ENCODE assay signal across 1 cellular context in the genomic region with DNA sequence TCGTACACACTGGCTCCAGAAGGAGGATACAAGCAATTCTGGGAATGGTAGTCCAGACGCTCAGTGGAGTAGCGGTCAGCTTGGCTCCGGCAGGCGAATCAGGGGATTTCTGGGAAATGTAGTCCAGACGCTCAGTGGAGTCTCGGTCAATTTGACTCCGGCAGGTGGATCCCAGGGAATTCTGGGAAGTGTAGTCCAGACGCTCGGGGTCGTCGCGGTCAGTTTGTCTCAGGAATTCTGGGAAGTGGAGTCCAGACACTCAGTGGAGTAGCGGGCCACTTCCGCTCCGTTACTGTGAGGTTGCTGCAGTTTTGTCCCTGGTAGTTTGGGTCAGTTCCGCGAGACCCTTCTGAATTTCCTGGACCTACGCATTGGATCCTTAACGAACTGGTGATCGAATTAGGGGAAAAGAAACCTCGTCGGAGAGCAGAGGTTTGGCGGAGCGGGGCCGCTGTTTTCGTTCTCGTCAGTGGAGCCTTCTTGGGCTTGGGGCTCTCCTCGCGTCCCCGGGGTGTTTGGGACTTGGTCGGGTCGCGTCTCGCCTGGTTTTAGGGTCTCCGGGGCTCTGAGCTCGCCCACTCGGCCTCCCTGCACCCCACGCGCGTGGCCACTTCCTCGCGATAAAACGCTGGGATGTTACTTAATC.
TF ChIP-seq lines count a peak whose summit lies in the region.

Gene ZNF225, plus strand, starts transcription at position 262 of the 646 bp plus-strand sequence. CDS start 2,429 bp downstream, outside the sequence.

TF ChIP-seq in HepG2, 621 proteins besides CTCF, POLR2A, EP300 and RAD21 (continued from another document and continues in another):
- TF ChIP-seq, protein P1, sequence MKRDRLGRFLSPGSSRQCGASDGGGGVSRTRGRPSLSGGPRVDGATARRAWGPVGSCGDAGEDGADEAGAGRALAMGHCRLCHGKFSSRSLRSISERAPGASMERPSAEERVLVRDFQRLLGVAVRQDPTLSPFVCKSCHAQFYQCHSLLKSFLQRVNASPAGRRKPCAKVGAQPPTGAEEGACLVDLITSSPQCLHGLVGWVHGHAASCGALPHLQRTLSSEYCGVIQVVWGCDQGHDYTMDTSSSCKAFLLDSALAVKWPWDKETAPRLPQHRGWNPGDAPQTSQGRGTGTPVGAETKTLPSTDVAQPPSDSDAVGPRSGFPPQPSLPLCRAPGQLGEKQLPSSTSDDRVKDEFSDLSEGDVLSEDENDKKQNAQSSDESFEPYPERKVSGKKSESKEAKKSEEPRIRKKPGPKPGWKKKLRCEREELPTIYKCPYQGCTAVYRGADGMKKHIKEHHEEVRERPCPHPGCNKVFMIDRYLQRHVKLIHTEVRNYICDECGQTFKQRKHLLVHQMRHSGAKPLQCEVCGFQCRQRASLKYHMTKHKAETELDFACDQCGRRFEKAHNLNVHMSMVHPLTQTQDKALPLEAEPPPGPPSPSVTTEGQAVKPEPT (CRISPR knock-in tag; IDR thresholded peaks at IDR 0.05; ENCODE audit: low read depth) = no peak
- TF ChIP-seq AKAP8 (CRISPR knock-in tag; IDR thresholded peaks at IDR 0.05) (no peak), SALL1 (CRISPR knock-in tag; IDR thresholded peaks at IDR 0.05) (peak; percentile 54; the same call in 1 of the 2 replicates), ZNF749 (CRISPR knock-in tag; IDR thresholded peaks at IDR 0.05; ENCODE audit: borderline replicate concordance) (no peak), ZBTB2 (CRISPR knock-in tag; IDR thresholded peaks at IDR 0.05; ENCODE audit: low read depth) (no peak), NBN (conservative IDR thresholded peaks at IDR 0.05) (no peak), TAF15 (IDR thresholded peaks at IDR 0.05; ENCODE audit: low read depth, low read length, poor library complexity, severe bottlenecking) (no peak), ZNF777 (CRISPR knock-in tag; IDR thresholded peaks at IDR 0.05) (no peak), BATF2 (CRISPR knock-in tag; IDR thresholded peaks at IDR 0.05) (no peak), ZNF562 (CRISPR knock-in tag; IDR thresholded peaks at IDR 0.05; ENCODE audit: borderline replicate concordance) (no peak), MXD4 (CRISPR knock-in tag; IDR thresholded peaks at IDR 0.05) (no peak; the same call in 1 of the 2 replicates), ZNF44 (CRISPR knock-in tag; IDR thresholded peaks at IDR 0.05) (0 out of 2 replicates have a peak, but pooled peaks have one; percentile 48), ATRX (CRISPR knock-in tag; IDR thresholded peaks at IDR 0.05; ENCODE audit: borderline replicate concordance) (no peak), ZNF747 (CRISPR knock-in tag; IDR thresholded peaks at IDR 0.05; ENCODE audit: borderline replicate concordance) (peak; percentile 52; the same call in 1 of the 2 replicates), ZNF3 (CRISPR knock-in tag; IDR thresholded peaks at IDR 0.05) (no peak), TBX3 (IDR thresholded peaks at IDR 0.05; ENCODE audit: borderline replicate concordance) (no peak), ZNF230 (CRISPR knock-in tag; IDR thresholded peaks at IDR 0.05) (no peak), HNRNPLL (IDR thresholded peaks at IDR 0.05; ENCODE audit: low read depth, low read length, poor library complexity, severe bottlenecking) (peak; percentile 32)
- TF ChIP-seq, protein P2, sequence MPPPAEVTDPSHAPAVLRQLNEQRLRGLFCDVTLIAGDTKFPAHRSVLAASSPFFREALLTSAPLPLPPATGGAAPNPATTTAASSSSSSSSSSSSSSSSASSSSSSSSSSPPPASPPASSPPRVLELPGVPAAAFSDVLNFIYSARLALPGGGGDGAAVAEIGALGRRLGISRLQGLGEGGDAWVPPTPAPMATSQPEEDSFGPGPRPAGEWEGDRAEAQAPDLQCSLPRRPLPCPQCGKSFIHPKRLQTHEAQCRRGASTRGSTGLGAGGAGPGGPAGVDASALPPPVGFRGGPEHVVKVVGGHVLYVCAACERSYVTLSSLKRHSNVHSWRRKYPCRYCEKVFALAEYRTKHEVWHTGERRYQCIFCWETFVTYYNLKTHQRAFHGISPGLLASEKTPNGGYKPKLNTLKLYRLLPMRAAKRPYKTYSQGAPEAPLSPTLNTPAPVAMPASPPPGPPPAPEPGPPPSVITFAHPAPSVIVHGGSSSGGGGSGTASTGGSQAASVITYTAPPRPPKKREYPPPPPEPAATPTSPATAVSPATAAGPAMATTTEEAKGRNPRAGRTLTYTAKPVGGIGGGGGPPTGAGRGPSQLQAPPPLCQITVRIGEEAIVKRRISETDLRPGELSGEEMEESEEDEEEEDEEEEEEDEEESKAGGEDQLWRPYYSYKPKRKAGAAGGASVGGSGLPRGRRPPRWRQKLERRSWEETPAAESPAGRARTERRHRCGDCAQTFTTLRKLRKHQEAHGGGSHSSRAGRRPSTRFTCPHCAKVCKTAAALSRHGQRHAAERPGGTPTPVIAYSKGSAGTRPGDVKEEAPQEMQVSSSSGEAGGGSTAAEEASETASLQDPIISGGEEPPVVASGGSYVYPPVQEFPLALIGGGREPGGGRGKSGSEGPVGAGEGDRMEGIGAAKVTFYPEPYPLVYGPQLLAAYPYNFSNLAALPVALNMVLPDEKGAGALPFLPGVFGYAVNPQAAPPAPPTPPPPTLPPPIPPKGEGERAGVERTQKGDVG (CRISPR knock-in tag; IDR thresholded peaks at IDR 0.05; ENCODE audit: borderline replicate concordance) = no peak
- TF ChIP-seq, protein P3, sequence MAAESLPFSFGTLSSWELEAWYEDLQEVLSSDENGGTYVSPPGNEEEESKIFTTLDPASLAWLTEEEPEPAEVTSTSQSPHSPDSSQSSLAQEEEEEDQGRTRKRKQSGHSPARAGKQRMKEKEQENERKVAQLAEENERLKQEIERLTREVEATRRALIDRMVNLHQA (CRISPR knock-in tag; IDR thresholded peaks at IDR 0.05) = no peak
- TF ChIP-seq, protein P4, sequence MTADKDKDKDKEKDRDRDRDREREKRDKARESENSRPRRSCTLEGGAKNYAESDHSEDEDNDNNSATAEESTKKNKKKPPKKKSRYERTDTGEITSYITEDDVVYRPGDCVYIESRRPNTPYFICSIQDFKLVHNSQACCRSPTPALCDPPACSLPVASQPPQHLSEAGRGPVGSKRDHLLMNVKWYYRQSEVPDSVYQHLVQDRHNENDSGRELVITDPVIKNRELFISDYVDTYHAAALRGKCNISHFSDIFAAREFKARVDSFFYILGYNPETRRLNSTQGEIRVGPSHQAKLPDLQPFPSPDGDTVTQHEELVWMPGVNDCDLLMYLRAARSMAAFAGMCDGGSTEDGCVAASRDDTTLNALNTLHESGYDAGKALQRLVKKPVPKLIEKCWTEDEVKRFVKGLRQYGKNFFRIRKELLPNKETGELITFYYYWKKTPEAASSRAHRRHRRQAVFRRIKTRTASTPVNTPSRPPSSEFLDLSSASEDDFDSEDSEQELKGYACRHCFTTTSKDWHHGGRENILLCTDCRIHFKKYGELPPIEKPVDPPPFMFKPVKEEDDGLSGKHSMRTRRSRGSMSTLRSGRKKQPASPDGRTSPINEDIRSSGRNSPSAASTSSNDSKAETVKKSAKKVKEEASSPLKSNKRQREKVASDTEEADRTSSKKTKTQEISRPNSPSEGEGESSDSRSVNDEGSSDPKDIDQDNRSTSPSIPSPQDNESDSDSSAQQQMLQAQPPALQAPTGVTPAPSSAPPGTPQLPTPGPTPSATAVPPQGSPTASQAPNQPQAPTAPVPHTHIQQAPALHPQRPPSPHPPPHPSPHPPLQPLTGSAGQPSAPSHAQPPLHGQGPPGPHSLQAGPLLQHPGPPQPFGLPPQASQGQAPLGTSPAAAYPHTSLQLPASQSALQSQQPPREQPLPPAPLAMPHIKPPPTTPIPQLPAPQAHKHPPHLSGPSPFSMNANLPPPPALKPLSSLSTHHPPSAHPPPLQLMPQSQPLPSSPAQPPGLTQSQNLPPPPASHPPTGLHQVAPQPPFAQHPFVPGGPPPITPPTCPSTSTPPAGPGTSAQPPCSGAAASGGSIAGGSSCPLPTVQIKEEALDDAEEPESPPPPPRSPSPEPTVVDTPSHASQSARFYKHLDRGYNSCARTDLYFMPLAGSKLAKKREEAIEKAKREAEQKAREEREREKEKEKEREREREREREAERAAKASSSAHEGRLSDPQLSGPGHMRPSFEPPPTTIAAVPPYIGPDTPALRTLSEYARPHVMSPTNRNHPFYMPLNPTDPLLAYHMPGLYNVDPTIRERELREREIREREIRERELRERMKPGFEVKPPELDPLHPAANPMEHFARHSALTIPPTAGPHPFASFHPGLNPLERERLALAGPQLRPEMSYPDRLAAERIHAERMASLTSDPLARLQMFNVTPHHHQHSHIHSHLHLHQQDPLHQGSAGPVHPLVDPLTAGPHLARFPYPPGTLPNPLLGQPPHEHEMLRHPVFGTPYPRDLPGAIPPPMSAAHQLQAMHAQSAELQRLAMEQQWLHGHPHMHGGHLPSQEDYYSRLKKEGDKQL (CRISPR knock-in tag; IDR thresholded peaks at IDR 0.05; ENCODE audit: low read depth) = no peak
- TF ChIP-seq, protein P5, sequence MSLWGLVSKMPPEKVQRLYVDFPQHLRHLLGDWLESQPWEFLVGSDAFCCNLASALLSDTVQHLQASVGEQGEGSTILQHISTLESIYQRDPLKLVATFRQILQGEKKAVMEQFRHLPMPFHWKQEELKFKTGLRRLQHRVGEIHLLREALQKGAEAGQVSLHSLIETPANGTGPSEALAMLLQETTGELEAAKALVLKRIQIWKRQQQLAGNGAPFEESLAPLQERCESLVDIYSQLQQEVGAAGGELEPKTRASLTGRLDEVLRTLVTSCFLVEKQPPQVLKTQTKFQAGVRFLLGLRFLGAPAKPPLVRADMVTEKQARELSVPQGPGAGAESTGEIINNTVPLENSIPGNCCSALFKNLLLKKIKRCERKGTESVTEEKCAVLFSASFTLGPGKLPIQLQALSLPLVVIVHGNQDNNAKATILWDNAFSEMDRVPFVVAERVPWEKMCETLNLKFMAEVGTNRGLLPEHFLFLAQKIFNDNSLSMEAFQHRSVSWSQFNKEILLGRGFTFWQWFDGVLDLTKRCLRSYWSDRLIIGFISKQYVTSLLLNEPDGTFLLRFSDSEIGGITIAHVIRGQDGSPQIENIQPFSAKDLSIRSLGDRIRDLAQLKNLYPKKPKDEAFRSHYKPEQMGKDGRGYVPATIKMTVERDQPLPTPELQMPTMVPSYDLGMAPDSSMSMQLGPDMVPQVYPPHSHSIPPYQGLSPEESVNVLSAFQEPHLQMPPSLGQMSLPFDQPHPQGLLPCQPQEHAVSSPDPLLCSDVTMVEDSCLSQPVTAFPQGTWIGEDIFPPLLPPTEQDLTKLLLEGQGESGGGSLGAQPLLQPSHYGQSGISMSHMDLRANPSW (CRISPR knock-in tag; IDR thresholded peaks at IDR 0.05; ENCODE audit: borderline replicate concordance) = peak; percentile 92
- TF ChIP-seq, protein P6, sequence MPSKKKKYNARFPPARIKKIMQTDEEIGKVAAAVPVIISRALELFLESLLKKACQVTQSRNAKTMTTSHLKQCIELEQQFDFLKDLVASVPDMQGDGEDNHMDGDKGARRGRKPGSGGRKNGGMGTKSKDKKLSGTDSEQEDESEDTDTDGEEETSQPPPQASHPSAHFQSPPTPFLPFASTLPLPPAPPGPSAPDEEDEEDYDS (CRISPR knock-in tag; IDR thresholded peaks at IDR 0.05) = peak; percentile 40
